ENCODE assay signal across 6 cellular contexts in the genomic region with DNA sequence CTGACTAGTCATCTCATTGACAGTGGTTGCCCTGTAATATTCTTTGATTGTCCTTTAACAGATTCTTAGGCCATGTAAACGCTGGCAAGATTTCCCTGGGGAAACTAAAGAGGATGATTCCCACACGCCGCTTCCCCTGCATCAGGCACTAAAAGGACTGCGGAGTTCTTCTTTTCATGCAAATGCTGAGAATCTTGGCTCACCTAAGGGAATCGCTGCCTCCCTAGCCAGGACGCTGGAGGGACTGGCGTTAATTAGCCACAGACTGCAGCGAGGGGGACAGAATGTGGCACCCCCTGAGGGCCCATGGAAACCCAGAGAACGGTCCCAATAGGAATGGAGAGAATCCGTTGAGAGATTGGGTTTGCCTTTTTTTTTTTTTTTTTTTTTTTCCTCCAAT. TPM values are rescaled to one million over a fixed set of nuclear protein-coding genes. Genes with fewer than 3 reads are reported as not detected.
"Had no signal": no experiment of that assay in that cellular context is flagged by ENCODE, and none has a peak within 500 bp of the region (broad histone marks: within the 10 kb centered on the region; RNA-seq: fewer than 3 reads in every experiment).

No MANE protein-coding gene starts in this region.

RNA-seq across cellular contexts. Expression of gene TEX28, which starts 8.5 kb away (rescaled TPM):
- total RNA-seq: GM23248, H1, H4, H7, H9, HFFc6 had no signal
- polyA plus RNA-seq: GM23248, H1 had no signal

RNA-seq across cellular contexts. Expression of gene TKTL1, which starts 9.2 kb away (rescaled TPM):
- total RNA-seq: GM23248, H1, H9, HFFc6 had no signal
- polyA plus RNA-seq: GM23248 had no signal

RNA-seq across cellular contexts. Expression of gene OPN1MW3, which starts 29.0 kb away (rescaled TPM):
- total RNA-seq: GM23248, H1, H4, H7, H9, HFFc6 had no signal
- polyA plus RNA-seq: GM23248, H1 had no signal
